Comparison of ENCODE assay signal across 8 cellular contexts in genomic region chr10:97318772-97319651, GRCh38. TPM values are rescaled to one million over a fixed set of nuclear protein-coding genes. Genes with fewer than 3 reads are reported as not detected.
DNase-seq lines count a peak whose midpoint lies in the region; ATAC-seq, FAIRE-seq and TF ChIP-seq lines count a peak whose summit lies in the region.

Gene FRAT1 (plus strand): TSS chr10:97319271. CDS start chr10:97319454, 183 bp downstream.

- ATAC-seq in GM19452 (IDR thresholded peaks at IDR 0.05; ENCODE audit: unreplicated experiment), result peak; percentile 66

- H3K4me1 ChIP-seq in CD8-positive, alpha-beta memory T cell (ENCODE audit: insufficient read depth, low read length), result peaks cover 23% of the 10 kb centered on the region
- H3K4me1 ChIP-seq in NT2/D1 (ENCODE audit: insufficient read depth, insufficient read length), result peaks cover 5% of the 10 kb centered on the region
- H3K4me1 ChIP-seq in endothelial cell of umbilical vein (ENCODE audit: control insufficient read depth, extremely low read depth, insufficient read depth, low read length), result peaks cover 15% of the 10 kb centered on the region
- H3K4me1 ChIP-seq in mononuclear cell (ENCODE audit: insufficient read depth, low read length), result peaks cover 52% of the 10 kb centered on the region

- POLR2A ChIA-PET in CD8-positive, alpha-beta memory T cell (lab: Charles Lee), result interaction anchor here (0.8 to 3.5 kb wide), 7 partner anchors 8 to 126 kb away, joined by 3 to 75 read pairs (median 6); partner anchors contain the start of genes ARHGAP19, FRAT2 and RRP12
- POLR2A ChIA-PET in endothelial cell of umbilical vein (lab: Charles Lee), result interaction anchor here (1.2 to 1.9 kb wide), 2 partner anchors 14 to 40 kb away, joined by 3 to 10 read pairs; partner anchors contain the start of gene FRAT2

- intact Hi-C loops in endothelial cell of umbilical vein (cut with micrococcal nuclease), result loop anchor here (1.0 kb wide), 1 partner anchor 27 kb away; the partner anchor contains the start of gene ARHGAP19

- H3K9me3 ChIP-seq in CD8-positive, alpha-beta memory T cell (ENCODE audit: low read length), result no peaks in the 10 kb centered on the region
- H3K9me3 ChIP-seq in NT2/D1 (ENCODE audit: insufficient read depth, low read length) (no peaks in the 10 kb centered on the region), endothelial cell of umbilical vein (replicated peaks; ENCODE audit: control insufficient read depth, insufficient read depth, low read length) (no peaks in the 10 kb centered on the region), mononuclear cell (ENCODE audit: low read depth, low read length) (no peaks in the 10 kb centered on the region)

- peaks cover 27 to 34% (median 32%) of the 10 kb centered on the region in 3 donors for H3K4me1 Mint-ChIP-seq in CD8-positive, alpha-beta memory T cell

- H3K9ac ChIP-seq in NT2/D1 (ENCODE audit: insufficient read length, low read depth) (peak within 1 kb of the TSS; percentile 88), endothelial cell of umbilical vein (replicated peaks; ENCODE audit: extremely low read depth, insufficient read depth, low read length) (peak within 1 kb of the TSS; percentile 95)

- dilution Hi-C loops in endothelial cell of umbilical vein (cut with MboI; ENCODE audit: extremely low pct_ligation_motif_present, low sequenced_read_pairs), result no loop called here

- DNase-seq in CD8-positive, alpha-beta memory T cell, result peak; percentile 86 to 96 (median 94)
- DNase-seq in HK-2 (ENCODE audit: unreplicated experiment) (peak; percentile 93), NT2/D1 (ENCODE audit: low read depth, low spot score) (no peak), endothelial cell of umbilical vein (ENCODE audit: low read depth, low spot score) (peak; percentile 93)
- DNase-seq in activated CD8-positive, alpha-beta memory T cell treated with anti-CD3 and anti-CD28 coated beads, Interleukin-2, amount 50 U/mL, for 4 hours, result peak; percentile 88
- peak; percentile 77 to 86 for DNase-seq in stimulated activated CD8-positive, alpha-beta memory T cell treated with anti-CD3 and anti-CD28 coated beads, Interleukin-2, amount 100 ng/mL, for 1 hour (ENCODE audit: low read depth in 2 of 2)

- H3K36me3 ChIP-seq in CD8-positive, alpha-beta memory T cell (ENCODE audit: insufficient read depth, low read length), result no peaks in the 10 kb centered on the region
- no peaks in the 10 kb centered on the region for H3K36me3 ChIP-seq in NT2/D1 (ENCODE audit: insufficient read depth, insufficient read length, low read length)
- no peaks in the 10 kb centered on the region for H3K36me3 ChIP-seq in endothelial cell of umbilical vein (ENCODE audit: control insufficient read depth in 2 of 2, extremely low read depth in 1 of 2, insufficient read depth in 2 of 2, low read length in 2 of 2)

- H3K79me2 ChIP-seq in endothelial cell of umbilical vein (ENCODE audit: control insufficient read depth, insufficient read depth, low read length), result no peaks in the 10 kb centered on the region

- peaks cover 0 to 1% of the 10 kb centered on the region in 2 donors for H3K27me3 Mint-ChIP-seq in CD8-positive, alpha-beta memory T cell

- CTCF ChIA-PET in CD8-positive, alpha-beta memory T cell (lab: Charles Lee), result interaction anchor here (0.9 to 2.9 kb wide), 7 partner anchors 11 to 126 kb away, joined by 3 to 41 read pairs (median 6); partner anchors contain the start of genes ARHGAP19, FRAT2 and RRP12
- CTCF ChIA-PET in endothelial cell of umbilical vein (lab: Charles Lee), result interaction anchor here (0.9 to 3.5 kb wide), 5 partner anchors 14 to 246 kb away, joined by 3 to 37 read pairs (median 7); no protein-coding TSS in a partner anchor

- TF ChIP-seq CTCF in endothelial cell of umbilical vein (IDR thresholded peaks at IDR 0.05; ENCODE audit: extremely low read depth in 1 of 2, insufficient read depth in 1 of 2, low read depth in 1 of 2, low read length in 2 of 2), result no peak

- TF ChIP-seq POLR2A in endothelial cell of umbilical vein (IDR thresholded peaks at IDR 0.05; ENCODE audit: low read depth, low read length), result peak; percentile 26

- peaks cover 0 to 16% (median 0%) of the 10 kb centered on the region in 3 donors for H3K36me3 Mint-ChIP-seq in CD8-positive, alpha-beta memory T cell

- peak within 1 kb of the TSS; percentile 95 for H3K4me2 ChIP-seq in endothelial cell of umbilical vein (ENCODE audit: insufficient read depth, low read length)

- no peaks in the 10 kb centered on the region for H3K9me1 ChIP-seq in endothelial cell of umbilical vein (replicated peaks; ENCODE audit: control insufficient read depth, extremely low read depth, insufficient read depth, low read length)

- no peaks in the 10 kb centered on the region for H4K20me1 ChIP-seq in endothelial cell of umbilical vein (replicated peaks; ENCODE audit: control insufficient read depth, extremely low read depth, insufficient read depth, low read length)

- peak; percentile 89 for FAIRE-seq in endothelial cell of umbilical vein (lab: Jason Lieb, UNC)

- no TSS peak for BruUV-seq in endothelial cell of umbilical vein (replicated peaks; lab: Mats Ljungman, UMichigan)

- H3K27me3 ChIP-seq in CD8-positive, alpha-beta memory T cell (ENCODE audit: insufficient read depth, low read length, poor library complexity, severe bottlenecking), result no peaks in the 10 kb centered on the region
- H3K27me3 ChIP-seq in NT2/D1 (ENCODE audit: insufficient read depth, insufficient read length), result peaks cover 29% of the 10 kb centered on the region
- no peaks in the 10 kb centered on the region for H3K27me3 ChIP-seq in endothelial cell of umbilical vein (ENCODE audit: control insufficient read depth in 2 of 2, insufficient read depth in 2 of 2, low read length in 2 of 2)
- H3K27me3 ChIP-seq in mononuclear cell (ENCODE audit: insufficient read depth, low read length), result no peaks in the 10 kb centered on the region

- peak within 1 kb of the TSS; percentile 99 for H3K27ac ChIP-seq in CD8-positive, alpha-beta memory T cell (ENCODE audit: low read depth, low read length)
- peak within 1 kb of the TSS; percentile 95 for H3K27ac ChIP-seq in endothelial cell of umbilical vein (ENCODE audit: insufficient read depth, low read depth, low read length)

- peak within 1 kb of the TSS; percentile 97 to 100 (median 100) for H3K27ac Mint-ChIP-seq in CD8-positive, alpha-beta memory T cell

- H3K4me3 Mint-ChIP-seq in CD8-positive, alpha-beta memory T cell, result peak within 1 kb of the TSS; percentile 94 to 99 (median 95)

- peak within 1 kb of the TSS; percentile 79 for H3K4me3 ChIP-seq in CD8-positive, alpha-beta memory T cell (ENCODE audit: low read length)
- H3K4me3 ChIP-seq in NT2/D1 (ENCODE audit: insufficient read length, low read depth) (peak within 1 kb of the TSS; percentile 57), endothelial cell of umbilical vein (replicated peaks in 1 of 3; ENCODE audit: insufficient read depth in 1 of 3, low read depth in 1 of 3, low read length in 3 of 3) (peak within 1 kb of the TSS; percentile 39 to 74 (median 58)), mononuclear cell (ENCODE audit: low read length) (peak within 1 kb of the TSS; percentile 57)

- H2AFZ ChIP-seq in endothelial cell of umbilical vein (ENCODE audit: low read depth, low read length), result peak within 1 kb of the TSS; percentile 92

- no peaks in the 10 kb centered on the region for H3K9me3 Mint-ChIP-seq in CD8-positive, alpha-beta memory T cell

TF ChIP-seq in endothelial cell of umbilical vein, 7 proteins besides CTCF, POLR2A, EP300 and RAD21:
- no peak for TF ChIP-seq MYC (IDR thresholded peaks at IDR 0.05; ENCODE audit: low read depth, low read length)
- peak; percentile 16 for TF ChIP-seq JUN (IDR thresholded peaks at IDR 0.05; ENCODE audit: borderline replicate concordance, insufficient read depth, insufficient read length, low read depth)
- TF ChIP-seq EZH2 (IDR thresholded peaks at IDR 0.05; ENCODE audit: borderline replicate concordance, low read depth, low read length, severe bottlenecking), result no peak
- peak; percentile 69 for TF ChIP-seq POLR2AphosphoS5 (IDR thresholded peaks at IDR 0.05; ENCODE audit: insufficient read depth, low read depth, low read length)
TF ChIP-seq in endothelial cell of umbilical vein: peak in this region for 2.

RNA-seq across cellular contexts. Expression of gene FRAT1, which starts in this region (rescaled TPM):
- total RNA-seq in CD8-positive, alpha-beta memory T cell, result 1 to 10 TPM; 4.3 to 4.7 TPM
- 13.3 TPM for polyA plus RNA-seq in CD8-positive, alpha-beta memory T cell
- total RNA-seq in endothelial cell of umbilical vein, result 3.2 and 3.5 TPM in 2 replicates
- polyA plus RNA-seq in endothelial cell of umbilical vein, result 2.2 and 2.4 TPM in 2 replicates
- polyA plus RNA-seq in endothelial cell of umbilical vein (2011; cell fraction: cytosol; rRNA removed), result 1.3 and 1.8 TPM in 2 replicates
- 1.1 and 1.4 TPM in 2 replicates for polyA plus RNA-seq in endothelial cell of umbilical vein (2011; cell fraction: nucleus; rRNA removed)
- 1.2 and 1.5 TPM in 2 replicates for polyA plus RNA-seq in endothelial cell of umbilical vein (2012)
- 1.2 and 1.9 TPM in 2 replicates for polyA minus RNA-seq in endothelial cell of umbilical vein
- polyA minus RNA-seq in endothelial cell of umbilical vein (2011; cell fraction: cytosol; rRNA and poly(A)+ RNA removed), result 3.9 TPM
- polyA minus RNA-seq in endothelial cell of umbilical vein (2011; cell fraction: nucleus; rRNA and poly(A)+ RNA removed), result 2.5 and 4.2 TPM in 2 replicates
- total RNA-seq in mononuclear cell, result 21.9 TPM
